Comparison of ENCODE assay signal across 11 cellular contexts in genomic region chr12:17588968-17589367, GRCh38.
DNase-seq lines count a peak whose midpoint lies in the region; ATAC-seq, FAIRE-seq and TF ChIP-seq lines count a peak whose summit lies in the region.
"Had no signal": no experiment of that assay in that cellular context is flagged by ENCODE, and none has a peak within 500 bp of the region (broad histone marks: within the 10 kb centered on the region; RNA-seq: fewer than 3 reads in every experiment).

No MANE protein-coding gene starts in this region.

- POLR2A ChIA-PET in HEK293T (lab: Yijun Ruan, JAX) (no interaction called here), PC-9 (lab: Charles Lee; ENCODE audit: unreplicated experiment) (no interaction called here)
- POLR2A ChIA-PET in naive thymus-derived CD8-positive, alpha-beta T cell (lab: Charles Lee): no interaction called here

- TF ChIP-seq CTCF in BE2C (IDR thresholded peaks at IDR 0.05; ENCODE audit: low read depth, low read length): peak; percentile 60
- peak; percentile 55 for TF ChIP-seq CTCF in PC-9 (conservative IDR thresholded peaks at IDR 0.05)
- peak; percentile 26 to 39 (median 35) for TF ChIP-seq CTCF in keratinocyte (optimal IDR thresholded peaks at IDR 0.05 in 1 of 3, IDR thresholded peaks at IDR 0.05 in 1 of 3, conservative IDR thresholded peaks at IDR 0.05 in 1 of 3; ENCODE audit: extremely low read depth in 1 of 3, insufficient read depth in 2 of 3, low read length in 3 of 3)

- H3K4me3 ChIP-seq in BE2C (ENCODE audit: low read depth, low read length): no peak overlapping the region
- no peak overlapping the region for H3K4me3 ChIP-seq in PC-9
- H3K4me3 ChIP-seq in keratinocyte (ENCODE audit: control insufficient read depth in 2 of 3, extremely low read depth in 1 of 3, insufficient read depth in 2 of 3, low read depth in 1 of 3, low read length in 3 of 3): no peak overlapping the region

- BruUV-seq in PC-9 (replicated peaks; lab: Mats Ljungman, UMichigan): no TSS peak

- no peak overlapping the region for H3K4me2 ChIP-seq in PC-9
- no peak overlapping the region for H3K4me2 ChIP-seq in keratinocyte (ENCODE audit: control insufficient read depth, extremely low read depth, insufficient read depth, low read depth, low read length)

- H3K27ac Mint-ChIP-seq in naive thymus-derived CD8-positive, alpha-beta T cell: no peak overlapping the region
- H3K27ac Mint-ChIP-seq: natural killer cell had no signal

- no peaks in the 10 kb centered on the region for H3K9me1 ChIP-seq in keratinocyte (ENCODE audit: control insufficient read depth, extremely low read depth, insufficient read depth, low read length)

- H3K4me1 Mint-ChIP-seq in naive thymus-derived CD8-positive, alpha-beta T cell: no peaks in the 10 kb centered on the region
- H3K4me1 Mint-ChIP-seq: natural killer cell had no signal

- intact Hi-C loops in PC-9 (cut with micrococcal nuclease; ENCODE audit: unreplicated experiment): loop anchor here (1.0 to 10.0 kb wide), 2 partner anchors 424 to 649 kb away; no protein-coding TSS in a partner anchor

- H3K27me3 Mint-ChIP-seq in naive thymus-derived CD8-positive, alpha-beta T cell: no peaks in the 10 kb centered on the region

- H3K9me3 Mint-ChIP-seq in naive thymus-derived CD8-positive, alpha-beta T cell: peaks cover 0 to 31% (median 5%) of the 10 kb centered on the region in 9 donors

- H3K4me1 ChIP-seq in BE2C (no peaks in the 10 kb centered on the region), PC-9 (replicated peaks; ENCODE audit: insufficient read depth) (no peaks in the 10 kb centered on the region), keratinocyte (ENCODE audit: control insufficient read depth, extremely low read depth, insufficient read depth, low read length) (no peaks in the 10 kb centered on the region)

- H3K79me2 ChIP-seq in PC-9 (ENCODE audit: low read depth): no peaks in the 10 kb centered on the region
- H3K79me2 ChIP-seq in keratinocyte (ENCODE audit: control insufficient read depth, insufficient read depth, low read length): no peaks in the 10 kb centered on the region

- ATAC-seq in HG02678 (IDR thresholded peaks at IDR 0.05; ENCODE audit: unreplicated experiment): no peak
- ATAC-seq in naive thymus-derived CD8-positive, alpha-beta T cell: no peak
- ATAC-seq: natural killer cell had no signal

- peak; percentile 16 for DNase-seq in BE2C
- DNase-seq in HEK293T (ENCODE audit: extremely low spot score): peak; percentile 23
- peak in 1 of 2 experiments; percentile 17 for DNase-seq in PC-9
- no peak for DNase-seq in keratinocyte (ENCODE audit: low read depth, low spot score)
- no peak for DNase-seq in AG08396 (ENCODE audit: low spot score)
- no peak for DNase-seq in naive thymus-derived CD8-positive, alpha-beta T cell
- DNase-seq in activated CD4-positive, alpha-beta T cell treated with anti-CD3 and anti-CD28 coated beads, Interleukin-2, amount 50 U/mL, for 4 hours: no peak
- DNase-seq: natural killer cell, NCI-H1930 had no signal

- H3K27ac ChIP-seq in PC-9: no peak overlapping the region
- no peak overlapping the region for H3K27ac ChIP-seq in keratinocyte (ENCODE audit: control insufficient read depth, insufficient read depth, low read length)

- dilution Hi-C loops in keratinocyte (cut with MboI; ENCODE audit: extremely low pct_ligation_motif_present, low sequenced_read_pairs): no loop called here

- FAIRE-seq in keratinocyte (lab: Jason Lieb, UNC): no peak
- FAIRE-seq: G401.6 had no signal

- CTCF ChIA-PET in HEK293T (lab: Yijun Ruan, JAX): no interaction called here
- CTCF ChIA-PET in PC-9 (lab: Charles Lee): no interaction called here

- no peak overlapping the region for H3K9ac ChIP-seq in keratinocyte (ENCODE audit: control insufficient read depth, extremely low read depth, insufficient read depth, low read length)

- H3K9me3 ChIP-seq in BE2C (no peaks in the 10 kb centered on the region), PC-9 (ENCODE audit: insufficient read depth, low read depth) (no peaks in the 10 kb centered on the region), keratinocyte (ENCODE audit: control insufficient read depth, low read depth, low read length) (no peaks in the 10 kb centered on the region)

- no peak overlapping the region for H3K4me3 Mint-ChIP-seq in naive thymus-derived CD8-positive, alpha-beta T cell
- H3K4me3 Mint-ChIP-seq: natural killer cell had no signal

- H3K36me3 ChIP-seq in BE2C (no peaks in the 10 kb centered on the region), PC-9 (ENCODE audit: low read depth) (no peaks in the 10 kb centered on the region), keratinocyte (ENCODE audit: control insufficient read depth in 2 of 2, extremely low read depth in 1 of 2, insufficient read depth in 2 of 2, low read length in 2 of 2) (no peaks in the 10 kb centered on the region)

- no peaks in the 10 kb centered on the region for H3K36me3 Mint-ChIP-seq in naive thymus-derived CD8-positive, alpha-beta T cell
- H3K36me3 Mint-ChIP-seq: natural killer cell had no signal

- 0 out of 2 replicates have a peak overlapping the region, but pooled peaks have one; percentile 5 for H2AFZ ChIP-seq in PC-9
- H2AFZ ChIP-seq in keratinocyte (ENCODE audit: control insufficient read depth, low read length): no peak overlapping the region

- no peaks in the 10 kb centered on the region for H3K9me2 ChIP-seq in PC-9 (ENCODE audit: insufficient read depth)

- H4K20me1 ChIP-seq in PC-9 (ENCODE audit: insufficient read depth): no peaks in the 10 kb centered on the region
- no peaks in the 10 kb centered on the region for H4K20me1 ChIP-seq in keratinocyte (ENCODE audit: control insufficient read depth, extremely low read depth, insufficient read depth, low read length)

- no peaks in the 10 kb centered on the region for H3F3A ChIP-seq in PC-9 (ENCODE audit: insufficient read depth, low read depth)

- H3K27me3 ChIP-seq in BE2C (no peaks in the 10 kb centered on the region), PC-9 (ENCODE audit: insufficient read depth, low read depth) (no peaks in the 10 kb centered on the region), keratinocyte (ENCODE audit: control insufficient read depth, extremely low read depth, insufficient read depth, low read length) (no peaks in the 10 kb centered on the region)

TF ChIP-seq in HEK293T, 16 proteins besides CTCF, POLR2A, EP300 and RAD21:
- TF ChIP-seq CTBP1 (IDR thresholded peaks at IDR 0.05; ENCODE audit: borderline replicate concordance) (no peak), SP1 (IDR thresholded peaks at IDR 0.05) (no peak), FOXK2 (IDR thresholded peaks at IDR 0.05) (no peak), PKNOX1 (IDR thresholded peaks at IDR 0.05) (no peak), FOXA1 (IDR thresholded peaks at IDR 0.05) (no peak), L3MBTL2 (conservative IDR thresholded peaks at IDR 0.05) (no peak), ELF4 (IDR thresholded peaks at IDR 0.05) (no peak), BHLHE40 (IDR thresholded peaks at IDR 0.05; ENCODE audit: borderline replicate concordance) (no peak), NFRKB (IDR thresholded peaks at IDR 0.05) (no peak), FOXM1 (IDR thresholded peaks at IDR 0.05; ENCODE audit: borderline replicate concordance) (no peak), SUZ12 (IDR thresholded peaks at IDR 0.05) (no peak), TARDBP (IDR thresholded peaks at IDR 0.05) (no peak), ZNF384 (IDR thresholded peaks at IDR 0.05) (no peak), ARNT (IDR thresholded peaks at IDR 0.05) (no peak), HDGF (IDR thresholded peaks at IDR 0.05; ENCODE audit: borderline replicate concordance) (no peak), LEF1 (IDR thresholded peaks at IDR 0.05; ENCODE audit: borderline replicate concordance) (no peak)

Comparison
In these comparisons a context has a peak if more than half of its experiments do, and no peak if none do; other contexts are left out.
1. DNase-seq: peak in BE2C (single experiment) and HEK293T (single experiment); none in keratinocyte (single experiment), AG08396 (single experiment), naive thymus-derived CD8-positive, alpha-beta T cell (0 of 10) and activated CD4-positive, alpha-beta T cell treated with anti-CD3 and anti-CD28 coated beads, Interleukin-2, amount 50 U/mL, for 4 hours (0 of 2).
2. Peak in every context shown above with its lines, with median percentiles within 50 percentile points of each other: CTCF ChIP-seq.